16 cellular contexts compared by ENCODE assay signal in the genomic region with DNA sequence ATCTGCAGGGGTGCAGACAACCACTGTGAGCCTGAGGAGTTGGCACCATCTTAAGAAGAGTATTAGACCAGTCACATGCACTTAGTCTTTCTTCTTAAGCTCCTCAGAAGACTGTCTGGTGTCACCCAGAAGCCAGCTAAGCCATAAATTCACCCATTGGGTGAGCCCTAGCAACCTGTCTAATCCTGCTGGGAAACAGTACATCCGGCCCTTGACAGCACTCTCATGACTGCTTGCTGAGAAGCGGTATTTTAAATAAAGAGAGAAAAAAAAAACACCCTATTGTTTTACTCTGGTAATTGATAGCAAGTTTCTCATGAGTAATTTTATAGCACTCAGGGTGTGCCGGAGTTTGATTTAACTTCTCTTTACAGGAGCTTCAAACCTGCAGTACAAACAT.
DNase-seq lines count a peak whose midpoint lies in the region; ATAC-seq and TF ChIP-seq lines count a peak whose summit lies in the region.
"Had no signal": no experiment of that assay in that cellular context is flagged by ENCODE, and none has a peak within 500 bp of the region (broad histone marks: within the 10 kb centered on the region; RNA-seq: fewer than 3 reads in every experiment).

No MANE protein-coding gene starts in this region.

- WGBS in transverse colon (ENCODE audit: low coverage in 1 of 2), 2 donors = 49 to 55% methylated on average over 3 of the region's 3 CpGs

- no peaks in the 10 kb centered on the region for H3K9me3 ChIP-seq in transverse colon

- in situ Hi-C loops in transverse colon (cut with MboI; ENCODE audit: low pct_ligation_motif_present in 1 of 4, low pct_unique_long_range_greater_than_20kb in 1 of 4, low sequenced_read_pairs in 3 of 4) = loop anchor here in 1 of 4 donors (25.0 kb wide), 1 partner anchor 282 kb away; no protein-coding TSS in a partner anchor

- intact Hi-C loops in transverse colon (cut with DNase I; ENCODE audit: low total_unique reads) = no loop called here

- TF ChIP-seq POLR2A in transverse colon (IDR thresholded peaks at IDR 0.05) = no peak

- no peak for TF ChIP-seq CTCF in transverse colon (IDR thresholded peaks at IDR 0.05)

- no peak for TF ChIP-seq EP300 in transverse colon (IDR thresholded peaks at IDR 0.05; ENCODE audit: low read depth)

- H3K27ac ChIP-seq in transverse colon = peak overlapping the region in 3 of 4 donors; percentile 47 to 62 (median 48)

- peaks cover 0 to 21% (median 5%) of the 10 kb centered on the region in 4 donors for H3K4me1 ChIP-seq in transverse colon

- no peaks in the 10 kb centered on the region for H3K27me3 ChIP-seq in transverse colon

- peak; percentile 25 for DNase-seq in NCI-H146 (lab: John Stamatoyannopoulos, UW)
- no peak for DNase-seq in NCI-H146 treated with DMSO at 0.1 percent for 48 hours (lab: John Stamatoyannopoulos, UW; ENCODE audit: unreplicated experiment)
- DNase-seq in NCI-H345 treated with DMSO at 0.1 percent for 48 hours (lab: John Stamatoyannopoulos, UW; ENCODE audit: unreplicated experiment) = peak; percentile 64
- peak; percentile 21 for DNase-seq in transverse colon
- DNase-seq in foreskin melanocyte = no peak
- DNase-seq in HuH-7 (ENCODE audit: low spot score) = no peak
- DNase-seq: 8988T, C1 segment of cervical spinal cord, DMS53, H9, MV-4-11, NCI-H1694, NCI-H526, SHP77 had no signal

- H3K36me3 ChIP-seq in transverse colon = no peaks in the 10 kb centered on the region

- ATAC-seq in esophagus mucosa (peak; percentile 88), GM18870 (IDR thresholded peaks at IDR 0.05; ENCODE audit: unreplicated experiment) (no peak)

- no peak overlapping the region for H3K4me3 ChIP-seq in transverse colon

Comparison
In these comparisons a context has a peak if more than half of its experiments do, and no peak if none do; other contexts are left out.
1. DNase-seq: peak in NCI-H146 (single experiment), NCI-H345 treated with DMSO at 0.1 percent for 48 hours (single experiment) and transverse colon (single experiment); none in NCI-H146 treated with DMSO at 0.1 percent for 48 hours (single experiment), foreskin melanocyte (single experiment) and HuH-7 (single experiment).